In the genomic region with DNA sequence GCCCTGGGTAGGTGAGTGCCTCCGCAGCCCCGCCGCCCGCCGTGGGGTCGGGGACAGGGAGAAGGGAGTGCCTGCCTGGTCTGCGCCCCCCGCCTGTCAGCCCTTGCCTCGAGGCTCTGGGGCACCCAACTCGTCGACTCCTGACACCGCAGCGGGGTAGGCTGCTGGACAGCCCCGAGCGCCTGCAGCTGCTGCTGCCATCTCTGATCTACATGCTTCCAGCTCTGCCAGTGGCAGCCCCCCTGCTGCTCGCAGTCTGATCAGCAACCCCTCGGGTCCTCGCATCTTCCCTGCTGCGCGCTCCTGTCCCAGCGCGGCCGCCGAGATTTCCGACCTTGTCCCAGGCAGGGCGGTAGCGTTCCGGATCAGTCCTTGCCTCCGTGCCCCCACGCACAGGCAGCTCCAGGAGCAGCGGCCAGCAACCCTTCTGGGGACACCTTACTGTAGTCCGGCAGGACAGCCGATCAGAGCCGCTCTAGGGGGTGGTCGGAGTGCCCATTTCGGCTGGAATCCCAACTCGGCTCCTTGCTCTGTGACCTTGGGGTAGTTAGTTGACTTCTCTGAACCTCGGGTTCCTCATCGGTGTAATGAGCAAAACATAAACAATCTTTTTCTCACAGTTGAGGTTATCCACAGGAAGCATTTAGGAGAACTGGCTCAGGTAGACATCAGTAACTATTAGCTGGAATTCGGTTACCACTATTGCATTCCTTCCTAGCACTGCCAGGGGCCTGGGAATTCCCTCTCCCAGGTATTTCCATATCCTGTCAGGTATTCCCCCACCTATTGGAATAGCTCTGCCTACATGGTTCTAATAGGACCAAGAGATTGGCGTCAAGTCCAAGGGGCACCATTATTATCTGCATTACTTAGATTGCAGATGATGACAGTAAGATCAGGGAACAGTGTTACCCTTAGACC, we compare ENCODE assay signal across 1 cellular context.
TF ChIP-seq lines count a peak whose summit lies in the region.

No MANE protein-coding gene starts in this region.

TF ChIP-seq in H1, 55 proteins besides CTCF, POLR2A, EP300 and RAD21:
- TF ChIP-seq HDAC6 (IDR thresholded peaks at IDR 0.05; ENCODE audit: low read depth, low read length) = no peak
- peak; percentile 70; the same call in 1 of the 2 replicates for TF ChIP-seq TEAD4 (IDR thresholded peaks at IDR 0.05; ENCODE audit: low read depth, low read length)
- peak in 1 of 2 experiments; percentile 33; a peak in 1 of 4 replicates for TF ChIP-seq SIN3A (conservative IDR thresholded peaks at IDR 0.05 in 1 of 2, IDR thresholded peaks at IDR 0.05 in 1 of 2; ENCODE audit: low read depth in 1 of 2, low read length in 2 of 2)
- TF ChIP-seq EGR1 (IDR thresholded peaks at IDR 0.05; ENCODE audit: borderline replicate concordance, low read depth, low read length) = no peak
- TF ChIP-seq GABPA (IDR thresholded peaks at IDR 0.05; ENCODE audit: borderline replicate concordance, insufficient read depth, low read length) = no peak
- TF ChIP-seq, protein P1, sequence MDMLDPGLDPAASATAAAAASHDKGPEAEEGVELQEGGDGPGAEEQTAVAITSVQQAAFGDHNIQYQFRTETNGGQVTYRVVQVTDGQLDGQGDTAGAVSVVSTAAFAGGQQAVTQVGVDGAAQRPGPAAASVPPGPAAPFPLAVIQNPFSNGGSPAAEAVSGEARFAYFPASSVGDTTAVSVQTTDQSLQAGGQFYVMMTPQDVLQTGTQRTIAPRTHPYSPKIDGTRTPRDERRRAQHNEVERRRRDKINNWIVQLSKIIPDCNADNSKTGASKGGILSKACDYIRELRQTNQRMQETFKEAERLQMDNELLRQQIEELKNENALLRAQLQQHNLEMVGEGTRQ (IDR thresholded peaks at IDR 0.05; ENCODE audit: low read length) = no peak
- TF ChIP-seq NANOG (IDR thresholded peaks at IDR 0.05; ENCODE audit: insufficient read depth, low read depth, low read length, poor library complexity, severe bottlenecking) = no peak
- TF ChIP-seq EZH2 (IDR thresholded peaks at IDR 0.05; ENCODE audit: low read depth, low read length, severe bottlenecking) = peak; percentile 71
- TF ChIP-seq KDM1A (IDR thresholded peaks at IDR 0.05; ENCODE audit: borderline replicate concordance, low read length) = peak; percentile 25; the same call in 1 of the 2 replicates
- TF ChIP-seq, protein P2, sequence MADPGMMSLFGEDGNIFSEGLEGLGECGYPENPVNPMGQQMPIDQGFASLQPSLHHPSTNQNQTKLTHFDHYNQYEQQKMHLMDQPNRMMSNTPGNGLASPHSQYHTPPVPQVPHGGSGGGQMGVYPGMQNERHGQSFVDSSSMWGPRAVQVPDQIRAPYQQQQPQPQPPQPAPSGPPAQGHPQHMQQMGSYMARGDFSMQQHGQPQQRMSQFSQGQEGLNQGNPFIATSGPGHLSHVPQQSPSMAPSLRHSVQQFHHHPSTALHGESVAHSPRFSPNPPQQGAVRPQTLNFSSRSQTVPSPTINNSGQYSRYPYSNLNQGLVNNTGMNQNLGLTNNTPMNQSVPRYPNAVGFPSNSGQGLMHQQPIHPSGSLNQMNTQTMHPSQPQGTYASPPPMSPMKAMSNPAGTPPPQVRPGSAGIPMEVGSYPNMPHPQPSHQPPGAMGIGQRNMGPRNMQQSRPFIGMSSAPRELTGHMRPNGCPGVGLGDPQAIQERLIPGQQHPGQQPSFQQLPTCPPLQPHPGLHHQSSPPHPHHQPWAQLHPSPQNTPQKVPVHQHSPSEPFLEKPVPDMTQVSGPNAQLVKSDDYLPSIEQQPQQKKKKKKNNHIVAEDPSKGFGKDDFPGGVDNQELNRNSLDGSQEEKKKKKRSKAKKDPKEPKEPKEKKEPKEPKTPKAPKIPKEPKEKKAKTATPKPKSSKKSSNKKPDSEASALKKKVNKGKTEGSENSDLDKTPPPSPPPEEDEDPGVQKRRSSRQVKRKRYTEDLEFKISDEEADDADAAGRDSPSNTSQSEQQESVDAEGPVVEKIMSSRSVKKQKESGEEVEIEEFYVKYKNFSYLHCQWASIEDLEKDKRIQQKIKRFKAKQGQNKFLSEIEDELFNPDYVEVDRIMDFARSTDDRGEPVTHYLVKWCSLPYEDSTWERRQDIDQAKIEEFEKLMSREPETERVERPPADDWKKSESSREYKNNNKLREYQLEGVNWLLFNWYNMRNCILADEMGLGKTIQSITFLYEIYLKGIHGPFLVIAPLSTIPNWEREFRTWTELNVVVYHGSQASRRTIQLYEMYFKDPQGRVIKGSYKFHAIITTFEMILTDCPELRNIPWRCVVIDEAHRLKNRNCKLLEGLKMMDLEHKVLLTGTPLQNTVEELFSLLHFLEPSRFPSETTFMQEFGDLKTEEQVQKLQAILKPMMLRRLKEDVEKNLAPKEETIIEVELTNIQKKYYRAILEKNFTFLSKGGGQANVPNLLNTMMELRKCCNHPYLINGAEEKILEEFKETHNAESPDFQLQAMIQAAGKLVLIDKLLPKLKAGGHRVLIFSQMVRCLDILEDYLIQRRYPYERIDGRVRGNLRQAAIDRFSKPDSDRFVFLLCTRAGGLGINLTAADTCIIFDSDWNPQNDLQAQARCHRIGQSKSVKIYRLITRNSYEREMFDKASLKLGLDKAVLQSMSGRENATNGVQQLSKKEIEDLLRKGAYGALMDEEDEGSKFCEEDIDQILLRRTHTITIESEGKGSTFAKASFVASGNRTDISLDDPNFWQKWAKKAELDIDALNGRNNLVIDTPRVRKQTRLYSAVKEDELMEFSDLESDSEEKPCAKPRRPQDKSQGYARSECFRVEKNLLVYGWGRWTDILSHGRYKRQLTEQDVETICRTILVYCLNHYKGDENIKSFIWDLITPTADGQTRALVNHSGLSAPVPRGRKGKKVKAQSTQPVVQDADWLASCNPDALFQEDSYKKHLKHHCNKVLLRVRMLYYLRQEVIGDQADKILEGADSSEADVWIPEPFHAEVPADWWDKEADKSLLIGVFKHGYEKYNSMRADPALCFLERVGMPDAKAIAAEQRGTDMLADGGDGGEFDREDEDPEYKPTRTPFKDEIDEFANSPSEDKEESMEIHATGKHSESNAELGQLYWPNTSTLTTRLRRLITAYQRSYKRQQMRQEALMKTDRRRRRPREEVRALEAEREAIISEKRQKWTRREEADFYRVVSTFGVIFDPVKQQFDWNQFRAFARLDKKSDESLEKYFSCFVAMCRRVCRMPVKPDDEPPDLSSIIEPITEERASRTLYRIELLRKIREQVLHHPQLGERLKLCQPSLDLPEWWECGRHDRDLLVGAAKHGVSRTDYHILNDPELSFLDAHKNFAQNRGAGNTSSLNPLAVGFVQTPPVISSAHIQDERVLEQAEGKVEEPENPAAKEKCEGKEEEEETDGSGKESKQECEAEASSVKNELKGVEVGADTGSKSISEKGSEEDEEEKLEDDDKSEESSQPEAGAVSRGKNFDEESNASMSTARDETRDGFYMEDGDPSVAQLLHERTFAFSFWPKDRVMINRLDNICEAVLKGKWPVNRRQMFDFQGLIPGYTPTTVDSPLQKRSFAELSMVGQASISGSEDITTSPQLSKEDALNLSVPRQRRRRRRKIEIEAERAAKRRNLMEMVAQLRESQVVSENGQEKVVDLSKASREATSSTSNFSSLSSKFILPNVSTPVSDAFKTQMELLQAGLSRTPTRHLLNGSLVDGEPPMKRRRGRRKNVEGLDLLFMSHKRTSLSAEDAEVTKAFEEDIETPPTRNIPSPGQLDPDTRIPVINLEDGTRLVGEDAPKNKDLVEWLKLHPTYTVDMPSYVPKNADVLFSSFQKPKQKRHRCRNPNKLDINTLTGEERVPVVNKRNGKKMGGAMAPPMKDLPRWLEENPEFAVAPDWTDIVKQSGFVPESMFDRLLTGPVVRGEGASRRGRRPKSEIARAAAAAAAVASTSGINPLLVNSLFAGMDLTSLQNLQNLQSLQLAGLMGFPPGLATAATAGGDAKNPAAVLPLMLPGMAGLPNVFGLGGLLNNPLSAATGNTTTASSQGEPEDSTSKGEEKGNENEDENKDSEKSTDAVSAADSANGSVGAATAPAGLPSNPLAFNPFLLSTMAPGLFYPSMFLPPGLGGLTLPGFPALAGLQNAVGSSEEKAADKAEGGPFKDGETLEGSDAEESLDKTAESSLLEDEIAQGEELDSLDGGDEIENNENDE (IDR thresholded peaks at IDR 0.05; ENCODE audit: insufficient replicate concordance, low read length) = no peak
- no peak for TF ChIP-seq RXRA (IDR thresholded peaks at IDR 0.05; ENCODE audit: insufficient read depth, low read depth, low read length)
- no peak for TF ChIP-seq POLR2AphosphoS5 (IDR thresholded peaks at IDR 0.05; ENCODE audit: low read depth, low read length)
- TF ChIP-seq CBX5 (IDR thresholded peaks at IDR 0.05; ENCODE audit: low read depth, low read length) = no peak
- TF ChIP-seq SUZ12 (IDR thresholded peaks at IDR 0.05; ENCODE audit: low read length) = peak; percentile 72
- no peak for TF ChIP-seq CTBP2 (IDR thresholded peaks at IDR 0.05; ENCODE audit: borderline replicate concordance, insufficient read depth, insufficient read length, low read length)
